ENCODE assay signal across 1 cellular context in genomic region chr11:134444160-134445108, GRCh38. TPM values are rescaled to one million over a fixed set of nuclear protein-coding genes. Genes with fewer than 3 reads are reported as not detected.
"Had no signal": no experiment of that assay in that cellular context is flagged by ENCODE, and none has a peak within 500 bp of the region (broad histone marks: within the 10 kb centered on the region; RNA-seq: fewer than 3 reads in every experiment).

No MANE protein-coding gene starts in this region.

RNA-seq across cellular contexts. Expression of gene B3GAT1, which starts 32.4 kb away (rescaled TPM):
- total RNA-seq: pulmonary artery endothelial cell had no signal
